1 cellular context compared by ENCODE assay signal in the genomic region with DNA sequence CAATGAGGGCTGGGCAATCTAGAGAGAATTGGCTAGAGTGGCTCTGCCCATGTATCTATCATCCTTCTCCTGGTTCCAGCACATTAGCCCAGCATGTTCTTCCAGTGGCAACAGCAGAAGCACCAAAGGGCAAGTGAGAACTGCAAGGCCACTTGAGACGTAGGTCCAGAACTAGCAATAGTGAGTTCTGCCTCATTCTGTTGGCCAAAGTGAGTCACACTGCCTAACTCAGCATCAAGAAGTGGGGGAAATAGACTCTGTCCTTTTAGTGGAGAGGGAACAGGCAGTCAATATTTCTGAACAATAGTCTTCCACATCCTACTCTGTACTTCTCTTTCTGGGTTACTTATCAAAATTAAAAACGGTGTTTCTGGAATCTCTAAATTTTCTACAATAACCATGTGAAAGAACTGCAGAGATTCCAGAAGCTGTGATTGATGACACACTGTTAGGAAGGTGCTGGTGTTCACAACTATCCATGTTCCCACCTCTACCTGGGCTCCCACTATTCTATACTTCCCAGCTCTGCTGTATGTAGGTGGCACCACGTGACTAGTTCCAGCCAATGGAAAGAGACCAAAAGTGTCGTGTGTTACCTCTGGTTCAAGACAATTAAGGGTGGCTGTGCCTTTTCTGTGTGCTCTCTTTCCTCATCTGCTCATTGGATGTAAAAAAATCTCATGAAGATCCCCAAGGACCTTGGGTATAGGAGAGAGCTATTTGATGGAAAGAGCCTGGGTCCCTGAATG.
TF ChIP-seq lines count a peak whose summit lies in the region.

No MANE protein-coding gene starts in this region.

TF ChIP-seq in HepG2, 621 proteins besides CTCF, POLR2A, EP300 and RAD21:
- no peak for TF ChIP-seq YY1 (IDR thresholded peaks at IDR 0.05; ENCODE audit: insufficient read depth, insufficient replicate concordance, low read depth, low read length)
- no peak for TF ChIP-seq ZSCAN12 (CRISPR knock-in tag; IDR thresholded peaks at IDR 0.05)
- no peak for TF ChIP-seq ZNF782 (CRISPR knock-in tag; IDR thresholded peaks at IDR 0.05; ENCODE audit: borderline replicate concordance)
- no peak for TF ChIP-seq ZNF549 (CRISPR knock-in tag; IDR thresholded peaks at IDR 0.05)
- TF ChIP-seq HOXA3 (CRISPR knock-in tag; IDR thresholded peaks at IDR 0.05), result no peak
- no peak for TF ChIP-seq KDM4B (CRISPR knock-in tag; IDR thresholded peaks at IDR 0.05)
- no peak for TF ChIP-seq ZFP90 (CRISPR knock-in tag; IDR thresholded peaks at IDR 0.05; ENCODE audit: borderline replicate concordance)
- TF ChIP-seq SMAD1 (CRISPR knock-in tag; IDR thresholded peaks at IDR 0.05; ENCODE audit: borderline replicate concordance, low read depth), result no peak
- TF ChIP-seq LCORL (IDR thresholded peaks at IDR 0.05), result no peak
- no peak for TF ChIP-seq LCORL (CRISPR knock-in tag; IDR thresholded peaks at IDR 0.05)
- TF ChIP-seq CBX2 (IDR thresholded peaks at IDR 0.05; ENCODE audit: low read depth, low read length), result no peak
- TF ChIP-seq CBX2 (CRISPR knock-in tag; IDR thresholded peaks at IDR 0.05; ENCODE audit: low read depth), result no peak
- TF ChIP-seq ZNF557 (CRISPR knock-in tag; IDR thresholded peaks at IDR 0.05), result no peak
- TF ChIP-seq ZNF274 (CRISPR knock-in tag; IDR thresholded peaks at IDR 0.05), result no peak
- TF ChIP-seq FOXK1 (CRISPR knock-in tag; IDR thresholded peaks at IDR 0.05; ENCODE audit: borderline replicate concordance, low read depth), result no peak
- TF ChIP-seq, protein P1, sequence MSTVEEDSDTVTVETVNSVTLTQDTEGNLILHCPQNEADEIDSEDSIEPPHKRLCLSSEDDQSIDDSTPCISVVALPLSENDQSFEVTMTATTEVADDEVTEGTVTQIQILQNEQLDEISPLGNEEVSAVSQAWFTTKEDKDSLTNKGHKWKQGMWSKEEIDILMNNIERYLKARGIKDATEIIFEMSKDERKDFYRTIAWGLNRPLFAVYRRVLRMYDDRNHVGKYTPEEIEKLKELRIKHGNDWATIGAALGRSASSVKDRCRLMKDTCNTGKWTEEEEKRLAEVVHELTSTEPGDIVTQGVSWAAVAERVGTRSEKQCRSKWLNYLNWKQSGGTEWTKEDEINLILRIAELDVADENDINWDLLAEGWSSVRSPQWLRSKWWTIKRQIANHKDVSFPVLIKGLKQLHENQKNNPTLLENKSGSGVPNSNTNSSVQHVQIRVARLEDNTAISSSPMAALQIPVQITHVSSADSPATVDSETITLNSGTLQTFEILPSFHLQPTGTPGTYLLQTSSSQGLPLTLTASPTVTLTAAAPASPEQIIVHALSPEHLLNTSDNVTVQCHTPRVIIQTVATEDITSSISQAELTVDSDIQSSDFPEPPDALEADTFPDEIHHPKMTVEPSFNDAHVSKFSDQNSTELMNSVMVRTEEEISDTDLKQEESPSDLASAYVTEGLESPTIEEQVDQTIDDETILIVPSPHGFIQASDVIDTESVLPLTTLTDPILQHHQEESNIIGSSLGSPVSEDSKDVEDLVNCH (CRISPR knock-in tag; IDR thresholded peaks at IDR 0.05), result no peak
- no peak for TF ChIP-seq MIER3 (CRISPR knock-in tag; IDR thresholded peaks at IDR 0.05; ENCODE audit: borderline replicate concordance)
- TF ChIP-seq, protein P2, sequence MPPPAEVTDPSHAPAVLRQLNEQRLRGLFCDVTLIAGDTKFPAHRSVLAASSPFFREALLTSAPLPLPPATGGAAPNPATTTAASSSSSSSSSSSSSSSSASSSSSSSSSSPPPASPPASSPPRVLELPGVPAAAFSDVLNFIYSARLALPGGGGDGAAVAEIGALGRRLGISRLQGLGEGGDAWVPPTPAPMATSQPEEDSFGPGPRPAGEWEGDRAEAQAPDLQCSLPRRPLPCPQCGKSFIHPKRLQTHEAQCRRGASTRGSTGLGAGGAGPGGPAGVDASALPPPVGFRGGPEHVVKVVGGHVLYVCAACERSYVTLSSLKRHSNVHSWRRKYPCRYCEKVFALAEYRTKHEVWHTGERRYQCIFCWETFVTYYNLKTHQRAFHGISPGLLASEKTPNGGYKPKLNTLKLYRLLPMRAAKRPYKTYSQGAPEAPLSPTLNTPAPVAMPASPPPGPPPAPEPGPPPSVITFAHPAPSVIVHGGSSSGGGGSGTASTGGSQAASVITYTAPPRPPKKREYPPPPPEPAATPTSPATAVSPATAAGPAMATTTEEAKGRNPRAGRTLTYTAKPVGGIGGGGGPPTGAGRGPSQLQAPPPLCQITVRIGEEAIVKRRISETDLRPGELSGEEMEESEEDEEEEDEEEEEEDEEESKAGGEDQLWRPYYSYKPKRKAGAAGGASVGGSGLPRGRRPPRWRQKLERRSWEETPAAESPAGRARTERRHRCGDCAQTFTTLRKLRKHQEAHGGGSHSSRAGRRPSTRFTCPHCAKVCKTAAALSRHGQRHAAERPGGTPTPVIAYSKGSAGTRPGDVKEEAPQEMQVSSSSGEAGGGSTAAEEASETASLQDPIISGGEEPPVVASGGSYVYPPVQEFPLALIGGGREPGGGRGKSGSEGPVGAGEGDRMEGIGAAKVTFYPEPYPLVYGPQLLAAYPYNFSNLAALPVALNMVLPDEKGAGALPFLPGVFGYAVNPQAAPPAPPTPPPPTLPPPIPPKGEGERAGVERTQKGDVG (CRISPR knock-in tag; IDR thresholded peaks at IDR 0.05; ENCODE audit: borderline replicate concordance), result no peak
TF ChIP-seq in HepG2: peak in this region for 0.
